8 cellular contexts compared by ENCODE assay signal in genomic region chr20:59939879-59940128, GRCh38.
A peak's percentile ranks its signal among the peaks of the same experiment; 100 is the strongest.
DNase-seq lines count a peak whose midpoint lies in the region; ATAC-seq and TF ChIP-seq lines count a peak whose summit lies in the region.

No MANE protein-coding gene starts in this region.

- H3K9me3 ChIP-seq in muscle layer of duodenum (ENCODE audit: control insufficient read depth in 1 of 2, low read length in 2 of 2), result no peaks in the 10 kb centered on the region

- H3K27ac Mint-ChIP-seq in dendritic cell treated with granulocyte-macrophage colony-stimulating factor and Interleukin-4, amounts not matched to agents 40 ng/mL and 50 ng/mL, for 4 days, result peak overlapping the region; percentile 100

- peaks cover 23% of the 10 kb centered on the region for H3K4me1 ChIP-seq in KMS-11 (ENCODE audit: low read depth, poor library complexity, severe bottlenecking)
- peaks cover 24 to 40% of the 10 kb centered on the region in 2 donors for H3K4me1 ChIP-seq in muscle layer of duodenum (ENCODE audit: control insufficient read depth in 1 of 2, insufficient read depth in 2 of 2, low read length in 2 of 2)

- H3K9me3 Mint-ChIP-seq in dendritic cell treated with granulocyte-macrophage colony-stimulating factor and Interleukin-4, amounts not matched to agents 40 ng/mL and 50 ng/mL, for 4 days, result no peaks in the 10 kb centered on the region

- peaks cover 20% of the 10 kb centered on the region for H3K79me2 ChIP-seq in KMS-11 (ENCODE audit: insufficient read depth, low read depth)

- no peak for TF ChIP-seq CTCF in KMS-11 (conservative IDR thresholded peaks at IDR 0.05; ENCODE audit: low read depth, low read length)

- H3K36me3 Mint-ChIP-seq in dendritic cell treated with granulocyte-macrophage colony-stimulating factor and Interleukin-4, amounts not matched to agents 40 ng/mL and 50 ng/mL, for 4 days (ENCODE audit: low read depth), result peaks cover 26% of the 10 kb centered on the region

- DNase-seq in COR-L47 (lab: John Stamatoyannopoulos, UW), result no peak
- no peak for DNase-seq in AG08395 (ENCODE audit: low spot score)
- no peak for DNase-seq in NCI-H2081 (lab: John Stamatoyannopoulos, UW)

- peak overlapping the region; percentile 57 for H3K4me2 ChIP-seq in KMS-11

- H3K4me1 Mint-ChIP-seq in dendritic cell treated with granulocyte-macrophage colony-stimulating factor and Interleukin-4, amounts not matched to agents 40 ng/mL and 50 ng/mL, for 4 days (ENCODE audit: low read depth), result peaks cover 41% of the 10 kb centered on the region

- no peaks in the 10 kb centered on the region for H3K27me3 Mint-ChIP-seq in dendritic cell treated with granulocyte-macrophage colony-stimulating factor and Interleukin-4, amounts not matched to agents 40 ng/mL and 50 ng/mL, for 4 days

- no peaks in the 10 kb centered on the region for H4K20me1 ChIP-seq in KMS-11 (ENCODE audit: insufficient read depth)

- H3K9ac ChIP-seq in KMS-11, result peak overlapping the region; percentile 88

- intact Hi-C loops in dendritic cell treated with granulocyte-macrophage colony-stimulating factor and Interleukin-4, amounts not matched to agents 40 ng/mL and 50 ng/mL, for 4 days (cut with micrococcal nuclease), result loop anchor here (10.0 kb wide), 1 partner anchor 115 kb away; no protein-coding TSS in a partner anchor

- peak overlapping the region; percentile 88 for H3K27ac ChIP-seq in KMS-11
- peak overlapping the region; percentile 93 for H3K27ac ChIP-seq in muscle layer of duodenum (ENCODE audit: low read length)

- peak overlapping the region; percentile 95 for H3K4me3 Mint-ChIP-seq in dendritic cell treated with granulocyte-macrophage colony-stimulating factor and Interleukin-4, amounts not matched to agents 40 ng/mL and 50 ng/mL, for 4 days

- ATAC-seq in GM21786 (IDR thresholded peaks at IDR 0.05; ENCODE audit: unreplicated experiment), result peak; percentile 22

- H3K27me3 ChIP-seq in KMS-11 (ENCODE audit: insufficient read depth, low read depth) (no peaks in the 10 kb centered on the region), muscle layer of duodenum (ENCODE audit: low read depth, low read length) (no peaks in the 10 kb centered on the region)

- peak overlapping the region; percentile 83 for H2AFZ ChIP-seq in KMS-11 (ENCODE audit: low read depth)

- H3K4me3 ChIP-seq in GM08714 (ENCODE audit: low read length) (peak overlapping the region; percentile 73), KMS-11 (IDR thresholded peaks at IDR 0.05; ENCODE audit: insufficient read depth, low read depth, low read length) (no peak overlapping the region), muscle layer of duodenum (ENCODE audit: low read depth in 1 of 2, low read length in 2 of 2) (peak overlapping the region; percentile 86 to 87)

- H3K36me3 ChIP-seq in KMS-11 (ENCODE audit: insufficient read depth) (no peaks in the 10 kb centered on the region; the same call in 1 of the 2 replicates), muscle layer of duodenum (ENCODE audit: control insufficient read depth in 1 of 2, insufficient read depth in 2 of 2, low read length in 2 of 2) (peaks cover 11 to 20% of the 10 kb centered on the region in 2 donors)
